Comparison of ENCODE assay signal across 9 cellular contexts in genomic region chr12:121990692-121991603, GRCh38. TPM values are rescaled to one million over a fixed set of nuclear protein-coding genes. Genes with fewer than 3 reads are reported as not detected.
DNase-seq lines count a peak whose midpoint lies in the region; ATAC-seq, FAIRE-seq and TF ChIP-seq lines count a peak whose summit lies in the region.
"Had no signal": no experiment of that assay in that cellular context is flagged by ENCODE, and none has a peak within 500 bp of the region (broad histone marks: within the 10 kb centered on the region; RNA-seq: fewer than 3 reads in every experiment).

No MANE protein-coding gene starts in this region.

- intact Hi-C loops in activated CD4-positive, alpha-beta memory T cell treated with anti-CD3 and anti-CD28 coated beads for 36 hours (cut with micrococcal nuclease), result loop anchor here (2.0 to 5.0 kb wide), 2 partner anchors 78 to 199 kb away; partner anchors contain the start of gene RHOF
- intact Hi-C loops in pancreas (cut with DNase I), result no loop called here

- peaks cover 0 to 8% (median 8%) of the 10 kb centered on the region in 3 donors for H3K4me1 ChIP-seq in pancreas

- H3K4me3 ChIP-seq in pancreas, result no peak overlapping the region
- H3K4me3 ChIP-seq: hepatocyte had no signal

- no peak for FAIRE-seq in pancreas (lab: Jason Lieb, UNC)

- CTCF ChIA-PET in activated naive CD4-positive, alpha-beta T cell treated with anti-CD3 and anti-CD28 coated beads, Interleukin-2, amount 10 ng/mL, durations not matched to agents 7 days and 5 days (lab: Charles Lee), result interaction anchor here (0.6 kb wide), 1 partner anchor 99 kb away, joined by 4 read pairs; no protein-coding TSS in a partner anchor
- CTCF ChIA-PET in activated CD4-positive, alpha-beta memory T cell treated with anti-CD3 and anti-CD28 coated beads for 36 hours (lab: Charles Lee), result interaction anchor here (0.8 to 2.5 kb wide), 7 partner anchors 30 to 197 kb away, joined by 3 to 9 read pairs (median 5); partner anchors contain the start of genes BCL7A, CFAP251 and PSMD9

- no peaks in the 10 kb centered on the region for H3K27me3 ChIP-seq in pancreas
- H3K27me3 ChIP-seq: hepatocyte had no signal

- H3K36me3 ChIP-seq in pancreas, result no peaks in the 10 kb centered on the region

- peak overlapping the region; percentile 95 to 97 for H3K27ac Mint-ChIP-seq in activated naive CD4-positive, alpha-beta T cell treated with anti-CD3 and anti-CD28 coated beads, Interleukin-2, amount 50 U/mL, for 72 hours
- no peak overlapping the region for H3K27ac Mint-ChIP-seq in activated naive CD4-positive, alpha-beta T cell treated with anti-CD3 and anti-CD28 coated beads, Interleukin-2, amount 10 ng/mL, durations not matched to agents 7 days and 5 days
- peak overlapping the region; percentile 84 for H3K27ac Mint-ChIP-seq in activated CD4-positive, alpha-beta memory T cell treated with anti-CD3 and anti-CD28 coated beads for 36 hours
- no peak overlapping the region for H3K27ac Mint-ChIP-seq in stimulated activated naive CD8-positive, alpha-beta T cell treated with anti-CD3 and anti-CD28 coated beads, Interleukin-15, amount 100 ng/mL, for 72 hours

- no peaks in the 10 kb centered on the region for H3K9me3 Mint-ChIP-seq in activated naive CD4-positive, alpha-beta T cell treated with anti-CD3 and anti-CD28 coated beads, Interleukin-2, amount 50 U/mL, for 72 hours
- H3K9me3 Mint-ChIP-seq in activated naive CD4-positive, alpha-beta T cell treated with anti-CD3 and anti-CD28 coated beads, Interleukin-2, amount 10 ng/mL, durations not matched to agents 7 days and 5 days, result no peaks in the 10 kb centered on the region
- no peaks in the 10 kb centered on the region for H3K9me3 Mint-ChIP-seq in activated CD4-positive, alpha-beta memory T cell treated with anti-CD3 and anti-CD28 coated beads for 36 hours
- no peaks in the 10 kb centered on the region for H3K9me3 Mint-ChIP-seq in stimulated activated naive CD8-positive, alpha-beta T cell treated with anti-CD3 and anti-CD28 coated beads, Interleukin-15, amount 100 ng/mL, for 72 hours

- POLR2A ChIA-PET in activated CD4-positive, alpha-beta memory T cell treated with anti-CD3 and anti-CD28 coated beads for 36 hours (lab: Charles Lee), result interaction anchor here (0.7 to 2.0 kb wide), 5 partner anchors 9 to 176 kb away, joined by 3 to 5 read pairs (median 4); no protein-coding TSS in a partner anchor

- H3K27ac ChIP-seq in pancreas, result no peak overlapping the region

- 67 to 72% methylated on average over 10 of the region's 10 CpGs for WGBS in pancreas, 2 donors

- peak in 1 of 2 donors; percentile 54 for DNase-seq in activated naive CD4-positive, alpha-beta T cell treated with anti-CD3 and anti-CD28 coated beads, Interleukin-2, amount 50 U/mL, for 72 hours (ENCODE audit: low spot score in 2 of 2)
- DNase-seq in activated naive CD4-positive, alpha-beta T cell treated with anti-CD3 and anti-CD28 coated beads, Interleukin-2, amount 10 ng/mL, durations not matched to agents 7 days and 5 days, result no peak
- DNase-seq in activated CD4-positive, alpha-beta memory T cell treated with anti-CD3 and anti-CD28 coated beads for 36 hours, result peak; percentile 78
- DNase-seq in stimulated activated naive CD8-positive, alpha-beta T cell treated with anti-CD3 and anti-CD28 coated beads, Interleukin-15, amount 100 ng/mL, for 72 hours, result peak; percentile 15 to 67
- DNase-seq in pancreas, result no peak
- DNase-seq in epidermal melanocyte (ENCODE audit: insufficient read length, low spot score), result no peak

- H3K27me3 Mint-ChIP-seq in activated naive CD4-positive, alpha-beta T cell treated with anti-CD3 and anti-CD28 coated beads, Interleukin-2, amount 10 ng/mL, durations not matched to agents 7 days and 5 days, result peaks cover 13% of the 10 kb centered on the region
- no peaks in the 10 kb centered on the region for H3K27me3 Mint-ChIP-seq in activated CD4-positive, alpha-beta memory T cell treated with anti-CD3 and anti-CD28 coated beads for 36 hours
- H3K27me3 Mint-ChIP-seq in stimulated activated naive CD8-positive, alpha-beta T cell treated with anti-CD3 and anti-CD28 coated beads, Interleukin-15, amount 100 ng/mL, for 72 hours, result no peaks in the 10 kb centered on the region

- peaks cover 12% of the 10 kb centered on the region for H3K4me1 Mint-ChIP-seq in activated naive CD4-positive, alpha-beta T cell treated with anti-CD3 and anti-CD28 coated beads, Interleukin-2, amount 10 ng/mL, durations not matched to agents 7 days and 5 days
- H3K4me1 Mint-ChIP-seq in activated CD4-positive, alpha-beta memory T cell treated with anti-CD3 and anti-CD28 coated beads for 36 hours (ENCODE audit: low read depth), result peaks cover 20% of the 10 kb centered on the region
- peaks cover 24% of the 10 kb centered on the region for H3K4me1 Mint-ChIP-seq in stimulated activated naive CD8-positive, alpha-beta T cell treated with anti-CD3 and anti-CD28 coated beads, Interleukin-15, amount 100 ng/mL, for 72 hours

- no peak for TF ChIP-seq CTCF in pancreas (IDR thresholded peaks at IDR 0.05)

- no peaks in the 10 kb centered on the region for H3K36me3 Mint-ChIP-seq in activated naive CD4-positive, alpha-beta T cell treated with anti-CD3 and anti-CD28 coated beads, Interleukin-2, amount 50 U/mL, for 72 hours
- no peaks in the 10 kb centered on the region for H3K36me3 Mint-ChIP-seq in activated naive CD4-positive, alpha-beta T cell treated with anti-CD3 and anti-CD28 coated beads, Interleukin-2, amount 10 ng/mL, durations not matched to agents 7 days and 5 days
- no peaks in the 10 kb centered on the region for H3K36me3 Mint-ChIP-seq in activated CD4-positive, alpha-beta memory T cell treated with anti-CD3 and anti-CD28 coated beads for 36 hours

- H3K9me3 ChIP-seq in pancreas, result no peaks in the 10 kb centered on the region

- peak; percentile 60 to 73 for ATAC-seq in activated naive CD4-positive, alpha-beta T cell treated with anti-CD3 and anti-CD28 coated beads, Interleukin-2, amount 50 U/mL, for 72 hours
- ATAC-seq in HG02852 (IDR thresholded peaks at IDR 0.05; ENCODE audit: unreplicated experiment) (peak; percentile 71), GM18858 (IDR thresholded peaks at IDR 0.05; ENCODE audit: unreplicated experiment) (no peak), pancreas (no peak)
- ATAC-seq in stimulated activated naive CD8-positive, alpha-beta T cell treated with anti-CD3 and anti-CD28 coated beads, Interleukin-15, amount 100 ng/mL, for 72 hours, result peak; percentile 76

- H3K4me3 Mint-ChIP-seq in activated naive CD4-positive, alpha-beta T cell treated with anti-CD3 and anti-CD28 coated beads, Interleukin-2, amount 10 ng/mL, durations not matched to agents 7 days and 5 days, result no peak overlapping the region
- H3K4me3 Mint-ChIP-seq in activated CD4-positive, alpha-beta memory T cell treated with anti-CD3 and anti-CD28 coated beads for 36 hours, result no peak overlapping the region
- peak overlapping the region in 1 of 2 donors; percentile 77 for H3K4me3 Mint-ChIP-seq in stimulated activated naive CD8-positive, alpha-beta T cell treated with anti-CD3 and anti-CD28 coated beads, Interleukin-15, amount 100 ng/mL, for 72 hours

RNA-seq across cellular contexts. Expression of gene BCL7A, which starts 30.7 kb away (rescaled TPM):
- total RNA-seq in activated naive CD4-positive, alpha-beta T cell treated with anti-CD3 and anti-CD28 coated beads, Interleukin-2, amount 50 U/mL, for 72 hours, result 1 to 10 TPM; 3.3 to 5.8 TPM
- total RNA-seq in activated CD4-positive, alpha-beta memory T cell treated with anti-CD3 and anti-CD28 coated beads for 36 hours, result 1 to 10 TPM; 3.6 to 4.0 TPM
- 10 to 100 TPM in 3 of 6 donors, 1 to 10 TPM in 3; 8.3 to 13.4 (median 10.5) TPM for total RNA-seq in pancreas
- 1 to 10 TPM; 6.9 to 8.3 TPM for polyA plus RNA-seq in pancreas

Comparison
In these comparisons a context has a peak if more than half of its experiments do, and no peak if none do; other contexts are left out.
1. H3K27ac Mint-ChIP-seq: peak in activated naive CD4-positive, alpha-beta T cell treated with anti-CD3 and anti-CD28 coated beads, Interleukin-2, amount 50 U/mL, for 72 hours (2 of 2) and activated CD4-positive, alpha-beta memory T cell treated with anti-CD3 and anti-CD28 coated beads for 36 hours (single experiment); none in activated naive CD4-positive, alpha-beta T cell treated with anti-CD3 and anti-CD28 coated beads, Interleukin-2, amount 10 ng/mL, durations not matched to agents 7 days and 5 days (single experiment) and stimulated activated naive CD8-positive, alpha-beta T cell treated with anti-CD3 and anti-CD28 coated beads, Interleukin-15, amount 100 ng/mL, for 72 hours (0 of 2).
2. ATAC-seq: peak in activated naive CD4-positive, alpha-beta T cell treated with anti-CD3 and anti-CD28 coated beads, Interleukin-2, amount 50 U/mL, for 72 hours (2 of 2), HG02852 (single experiment) and stimulated activated naive CD8-positive, alpha-beta T cell treated with anti-CD3 and anti-CD28 coated beads, Interleukin-15, amount 100 ng/mL, for 72 hours (single experiment); none in GM18858 (single experiment) and pancreas (0 of 4).
3. DNase-seq: peak in activated CD4-positive, alpha-beta memory T cell treated with anti-CD3 and anti-CD28 coated beads for 36 hours (single experiment) and stimulated activated naive CD8-positive, alpha-beta T cell treated with anti-CD3 and anti-CD28 coated beads, Interleukin-15, amount 100 ng/mL, for 72 hours (2 of 2); none in activated naive CD4-positive, alpha-beta T cell treated with anti-CD3 and anti-CD28 coated beads, Interleukin-2, amount 10 ng/mL, durations not matched to agents 7 days and 5 days (single experiment), pancreas (0 of 6) and epidermal melanocyte (single experiment).